In genomic region chr17:46249153-46249552, GRCh38 we compare ENCODE assay signal across 1 cellular context. TPM values are rescaled to one million over a fixed set of nuclear protein-coding genes. Genes with fewer than 3 reads are reported as not detected.
"Had no signal": no experiment of that assay in that cellular context is flagged by ENCODE, and none has a peak within 500 bp of the region (broad histone marks: within the 10 kb centered on the region; RNA-seq: fewer than 3 reads in every experiment).

No MANE protein-coding gene starts in this region.

RNA-seq across cellular contexts. Expression of gene LRRC37A, which starts 45.8 kb away (rescaled TPM):
- total RNA-seq: ascending aorta had no signal
